In genomic region chr10:89351402-89352038, GRCh38 we compare ENCODE assay signal across 8 cellular contexts. TPM values are rescaled to one million over a fixed set of nuclear protein-coding genes. Genes with fewer than 3 reads are reported as not detected.
A peak's percentile ranks its signal among the peaks of the same experiment; 100 is the strongest.
DNase-seq lines count a peak whose midpoint lies in the region; ATAC-seq and TF ChIP-seq lines count a peak whose summit lies in the region.

No MANE protein-coding gene starts in this region.

- H3K36me3 ChIP-seq in Peyer's patch (no peaks in the 10 kb centered on the region), heart left ventricle (no peaks in the 10 kb centered on the region), smooth muscle cell (ENCODE audit: low read depth) (no peaks in the 10 kb centered on the region)

- H3K9ac ChIP-seq in smooth muscle cell (ENCODE audit: low read depth), result peak overlapping the region; percentile 89

- H3K27me3 ChIP-seq in Peyer's patch (no peaks in the 10 kb centered on the region), heart left ventricle (no peaks in the 10 kb centered on the region), smooth muscle cell (ENCODE audit: low read depth) (no peaks in the 10 kb centered on the region)

- intact Hi-C loops in heart left ventricle (cut with DNase I) (no loop called here), lower leg skin (cut with DNase I; ENCODE audit: low total_unique reads) (no loop called here)

- WGBS in heart left ventricle, 4 donors, result 49 to 51% (median 50%) methylated on average over 7 of the region's 7 CpGs
- 29% methylated on average over 7 of the region's 7 CpGs for WGBS in smooth muscle cell (ENCODE audit: low lambda C conversion rate)
- 43 to 48% methylated on average over 7 of the region's 7 CpGs for WGBS in lower leg skin, 2 donors

- peak overlapping the region; percentile 1 to 83 (median 72) for H3K27ac ChIP-seq in Peyer's patch
- peak overlapping the region; percentile 57 to 93 (median 78) for H3K27ac ChIP-seq in heart left ventricle
- H3K27ac ChIP-seq in smooth muscle cell (ENCODE audit: low read depth), result peak overlapping the region; percentile 99

- no peak overlapping the region for H3K4me3 ChIP-seq in Peyer's patch
- H3K4me3 ChIP-seq in heart left ventricle, result no peak overlapping the region
- H3K4me3 ChIP-seq in smooth muscle cell, result peak overlapping the region; percentile 32
- no peak overlapping the region for H3K4me3 ChIP-seq in lower leg skin (ENCODE audit: low read depth, poor library complexity, severe bottlenecking)

- peak overlapping the region; percentile 84 for H2AFZ ChIP-seq in smooth muscle cell (ENCODE audit: low read depth)

- DNase-seq in Peyer's patch (no peak), heart left ventricle (no peak), smooth muscle cell (lab: John Stamatoyannopoulos, UW; ENCODE audit: unreplicated experiment) (no peak), amygdala (lab: John Stamatoyannopoulos, UW) (no peak), lower leg skin (ENCODE audit: low spot score in 2 of 2) (no peak), NOMO-1 treated with dmso at 0.1 percent for 144 hours (lab: John Stamatoyannopoulos, UW; ENCODE audit: unreplicated experiment) (no peak)

- ATAC-seq in GM18517 (IDR thresholded peaks at IDR 0.05; ENCODE audit: unreplicated experiment) (peak; percentile 68), HG02571 (IDR thresholded peaks at IDR 0.05; ENCODE audit: unreplicated experiment) (peak; percentile 90), heart left ventricle (peak in 1 of 4 donors; percentile 5)

- no peak for TF ChIP-seq POLR2A in Peyer's patch (IDR thresholded peaks at IDR 0.05)
- TF ChIP-seq POLR2A in heart left ventricle (IDR thresholded peaks at IDR 0.05), result no peak
- TF ChIP-seq POLR2A in lower leg skin (IDR thresholded peaks at IDR 0.05), result no peak

- H3K4me1 ChIP-seq in Peyer's patch (peaks cover 0 to 19% (median 7%) of the 10 kb centered on the region in 4 donors), heart left ventricle (peaks cover 3 to 64% (median 51%) of the 10 kb centered on the region in 12 donors), smooth muscle cell (ENCODE audit: low read depth) (peaks cover 44% of the 10 kb centered on the region)

- TF ChIP-seq CTCF in Peyer's patch (IDR thresholded peaks at IDR 0.05), result no peak
- no peak for TF ChIP-seq CTCF in heart left ventricle (IDR thresholded peaks at IDR 0.05)
- TF ChIP-seq CTCF in smooth muscle cell (IDR thresholded peaks at IDR 0.05; ENCODE audit: borderline replicate concordance, insufficient read depth, poor library complexity, severe bottlenecking), result no peak
- no peak for TF ChIP-seq CTCF in lower leg skin (IDR thresholded peaks at IDR 0.05)

- no peaks in the 10 kb centered on the region for H3K79me2 ChIP-seq in smooth muscle cell (ENCODE audit: low read depth)

- H3F3A ChIP-seq in smooth muscle cell (ENCODE audit: low read depth), result peaks cover 23% of the 10 kb centered on the region

- H4K20me1 ChIP-seq in smooth muscle cell (ENCODE audit: low read depth), result no peaks in the 10 kb centered on the region

- H3K9me3 ChIP-seq in Peyer's patch (no peaks in the 10 kb centered on the region), heart left ventricle (peaks cover 0 to 10% (median 0%) of the 10 kb centered on the region in 12 donors), smooth muscle cell (replicated peaks; ENCODE audit: low read depth) (no peaks in the 10 kb centered on the region)

- H3K4me2 ChIP-seq in smooth muscle cell, result peak overlapping the region; percentile 81

RNA-seq across cellular contexts. Expression of gene IFIT3, which starts 23.7 kb away (rescaled TPM):
- total RNA-seq in Peyer's patch (10 to 100 TPM; 10.6 to 16.4 (median 13.7) TPM), heart left ventricle (100 to 1,000 TPM in 1 of 9 donors, 10 to 100 TPM in 4, 1 to 10 TPM in 4; 4.4 to 107 (median 12.1) TPM), smooth muscle cell (1.2 and 2.1 TPM in 2 replicates), lower leg skin (1 to 10 TPM; 1.1 to 8.2 (median 3.7) TPM)
- polyA plus RNA-seq in heart left ventricle (1 to 10 TPM; 4.6 to 5.0 TPM), smooth muscle cell (1.7 and 4.6 TPM in 2 replicates)

RNA-seq across cellular contexts. Expression of gene IFIT1B, which starts 26.3 kb away (rescaled TPM):
- total RNA-seq in Peyer's patch (not detected), heart left ventricle (under 1 TPM in 2 of 9 donors, not detected in 7; 0.24 to 0.25 TPM), smooth muscle cell (not detected in 2 replicates), lower leg skin (not detected)
- polyA plus RNA-seq in heart left ventricle (not detected), smooth muscle cell (not detected in 2 replicates)

RNA-seq across cellular contexts. Expression of gene IFIT1, which starts 40.9 kb away (rescaled TPM):
- 1 to 10 TPM; 3.3 to 9.3 (median 6.8) TPM for total RNA-seq in Peyer's patch
- total RNA-seq in heart left ventricle, result 10 to 100 TPM; 13.8 to 58.2 (median 25.6) TPM
- polyA plus RNA-seq in heart left ventricle, result 10 to 100 TPM in 1 of 2 donors, 1 to 10 TPM in 1; 5.5 to 23.4 TPM
- total RNA-seq in smooth muscle cell, result 0.36 and 1.2 TPM in 2 replicates
- polyA plus RNA-seq in smooth muscle cell, result 0.79 and 1.8 TPM in 2 replicates
- 1 to 10 TPM in 3 of 4 donors, under 1 TPM in 1; 0.72 to 6.2 (median 4.7) TPM for total RNA-seq in lower leg skin

RNA-seq across cellular contexts. Expression of gene IFIT2, which starts 49.7 kb away (rescaled TPM):
- total RNA-seq in Peyer's patch, result 10 to 100 TPM in 1 of 4 donors, 1 to 10 TPM in 3; 3.3 to 10.9 (median 4.7) TPM
- 10 to 100 TPM in 3 of 9 donors, 1 to 10 TPM in 6; 2.3 to 30.2 (median 5.3) TPM for total RNA-seq in heart left ventricle
- polyA plus RNA-seq in heart left ventricle, result 1 to 10 TPM; 2.1 to 2.8 TPM
- total RNA-seq in smooth muscle cell, result 0.27 and 1.2 TPM in 2 replicates
- polyA plus RNA-seq in smooth muscle cell, result 0.72 and 1.5 TPM in 2 replicates
- total RNA-seq in lower leg skin, result 1 to 10 TPM in 3 of 4 donors, under 1 TPM in 1; 0.67 to 2.2 (median 1.9) TPM
